ENCODE assay signal across 20 cellular contexts in genomic region chr4:184669251-184669650, GRCh38. TPM values are rescaled to one million over a fixed set of nuclear protein-coding genes. Genes with fewer than 3 reads are reported as not detected.
DNase-seq lines count a peak whose midpoint lies in the region; ATAC-seq and TF ChIP-seq lines count a peak whose summit lies in the region.
"Had no signal": no experiment of that assay in that cellular context is flagged by ENCODE, and none has a peak within 500 bp of the region (broad histone marks: within the 10 kb centered on the region; RNA-seq: fewer than 3 reads in every experiment).

No MANE protein-coding gene starts in this region.

- peaks cover 0 to 12% (median 6%) of the 10 kb centered on the region in 4 donors for H3K4me1 ChIP-seq in upper lobe of left lung

- H3K4me1 Mint-ChIP-seq in activated naive CD4-positive, alpha-beta T cell treated with anti-CD3 and anti-CD28 coated beads, Interleukin-2, amount 10 ng/mL, durations not matched to agents 7 days and 5 days, result peaks cover 35% of the 10 kb centered on the region
- H3K4me1 Mint-ChIP-seq in T-cell (peaks cover 19 to 30% (median 25%) of the 10 kb centered on the region in 3 donors), immature natural killer cell (peaks cover 40% of the 10 kb centered on the region in 2 donors)

- H3K4me3 Mint-ChIP-seq in activated naive CD4-positive, alpha-beta T cell treated with anti-CD3 and anti-CD28 coated beads, Interleukin-2, amount 10 ng/mL, durations not matched to agents 7 days and 5 days, result no peak overlapping the region
- H3K4me3 Mint-ChIP-seq in T-cell (no peak overlapping the region), immature natural killer cell (peak overlapping the region in 4 of 5 donors; percentile 52 to 78 (median 68))
- H3K4me3 Mint-ChIP-seq: activated B cell treated with CpG ODN at 0.5 μM for 24 hours had no signal

- CTCF ChIA-PET in activated naive CD4-positive, alpha-beta T cell treated with anti-CD3 and anti-CD28 coated beads, Interleukin-2, amount 10 ng/mL, durations not matched to agents 7 days and 5 days (lab: Charles Lee), result interaction anchor here (1.5 kb wide), 1 partner anchor 9 kb away, joined by 4 read pairs; no protein-coding TSS in a partner anchor
- CTCF ChIA-PET in T-cell (lab: Charles Lee), result no interaction called here

- H3K4me3 ChIP-seq in upper lobe of left lung, result no peak overlapping the region
- H3K4me3 ChIP-seq: cardiac muscle cell, esophagus squamous epithelium, GM12878, left lung, right lobe of liver had no signal

- no peaks in the 10 kb centered on the region for H3K27me3 ChIP-seq in upper lobe of left lung
- H3K27me3 ChIP-seq: cardiac muscle cell, esophagus squamous epithelium, left lung, right lobe of liver had no signal

- no peak for TF ChIP-seq POLR2A in upper lobe of left lung (IDR thresholded peaks at IDR 0.05)

- POLR2A ChIA-PET in T-cell (lab: Charles Lee), result no interaction called here

- no peak for ATAC-seq in T-cell (replicated peaks in 1 of 4)
- ATAC-seq in upper lobe of left lung (ENCODE audit: low FRiP score in 2 of 2), result no peak
- ATAC-seq: left lung had no signal

- no peaks in the 10 kb centered on the region for H3K27me3 Mint-ChIP-seq in activated naive CD4-positive, alpha-beta T cell treated with anti-CD3 and anti-CD28 coated beads, Interleukin-2, amount 10 ng/mL, durations not matched to agents 7 days and 5 days
- H3K27me3 Mint-ChIP-seq in T-cell, result no peaks in the 10 kb centered on the region
- H3K27me3 Mint-ChIP-seq in immature natural killer cell (ENCODE audit: low read depth in 3 of 3), result peaks cover 0 to 3% (median 2%) of the 10 kb centered on the region in 3 donors
- H3K27me3 Mint-ChIP-seq: activated B cell treated with CpG ODN at 0.5 μM for 24 hours had no signal

- TF ChIP-seq CTCF in upper lobe of left lung (IDR thresholded peaks at IDR 0.05), result no peak

- DNase-seq in activated naive CD4-positive, alpha-beta T cell treated with anti-CD3 and anti-CD28 coated beads, Interleukin-2, amount 10 ng/mL, durations not matched to agents 7 days and 5 days, result no peak
- no peak for DNase-seq in activated naive CD4-positive, alpha-beta T cell treated with anti-CD3 and anti-CD28 coated beads, Interleukin-2, amount 50 U/mL, for 16 hours
- no peak for DNase-seq in T-cell
- no peak for DNase-seq in immature natural killer cell
- DNase-seq in upper lobe of left lung, result no peak
- no peak for DNase-seq in stimulated activated CD4-positive, alpha-beta T cell treated with anti-CD3 and anti-CD28 coated beads, Interleukin-12 subunit alpha, Interleukin-12 subunit beta, amount 100 ng/mL, for 4 hours
- DNase-seq in SHP77 (lab: John Stamatoyannopoulos, UW), result no peak
- DNase-seq: activated B cell treated with CpG ODN at 0.5 μM for 24 hours; Calu3; effector CD4-positive, alpha-beta T cell; esophagus squamous epithelium; left lung; NCI-H1105; NCI-H2107; NCI-H524; right lobe of liver; stimulated activated CD4-positive, alpha-beta T cell treated with anti-CD3 and anti-CD28 coated beads, Interleukin-2, amount 100 ng/mL, for 48 hours had no signal

- peak overlapping the region in 3 of 4 donors; percentile 28 to 52 (median 47) for H3K27ac ChIP-seq in upper lobe of left lung
- H3K27ac ChIP-seq: cardiac muscle cell, KMS-11, right lobe of liver had no signal

- H3K9me3 Mint-ChIP-seq in activated naive CD4-positive, alpha-beta T cell treated with anti-CD3 and anti-CD28 coated beads, Interleukin-2, amount 10 ng/mL, durations not matched to agents 7 days and 5 days, result no peaks in the 10 kb centered on the region
- H3K9me3 Mint-ChIP-seq in T-cell (no peaks in the 10 kb centered on the region), immature natural killer cell (no peaks in the 10 kb centered on the region)
- H3K9me3 Mint-ChIP-seq: activated B cell treated with CpG ODN at 0.5 μM for 24 hours had no signal

- H3K27ac Mint-ChIP-seq in activated naive CD4-positive, alpha-beta T cell treated with anti-CD3 and anti-CD28 coated beads, Interleukin-2, amount 10 ng/mL, durations not matched to agents 7 days and 5 days, result peak overlapping the region; percentile 80
- H3K27ac Mint-ChIP-seq in T-cell, result peak overlapping the region; percentile 77 to 81
- H3K27ac Mint-ChIP-seq in immature natural killer cell, result peak overlapping the region; percentile 2 to 98 (median 94)
- H3K27ac Mint-ChIP-seq: activated B cell treated with CpG ODN at 0.5 μM for 24 hours had no signal

- no peak for TF ChIP-seq EP300 in upper lobe of left lung (IDR thresholded peaks at IDR 0.05)

- 88 to 92% methylated on average over 7 of the region's 7 CpGs for WGBS in upper lobe of left lung, 2 donors

- peaks cover 48% of the 10 kb centered on the region for H3K36me3 Mint-ChIP-seq in activated naive CD4-positive, alpha-beta T cell treated with anti-CD3 and anti-CD28 coated beads, Interleukin-2, amount 10 ng/mL, durations not matched to agents 7 days and 5 days
- H3K36me3 Mint-ChIP-seq in T-cell (peaks cover 50% of the 10 kb centered on the region), immature natural killer cell (peaks cover 18 to 39% (median 20%) of the 10 kb centered on the region in 3 donors)

- H3K36me3 ChIP-seq in upper lobe of left lung, result peaks cover 0 to 53% (median 20%) of the 10 kb centered on the region in 4 donors

- no peaks in the 10 kb centered on the region for H3K9me3 ChIP-seq in upper lobe of left lung
- H3K9me3 ChIP-seq: esophagus squamous epithelium, left lung, right lobe of liver had no signal

RNA-seq across cellular contexts. Expression of gene PRIMPOL, which starts 19.7 kb away (rescaled TPM):
- total RNA-seq in T-cell (10 to 100 TPM; 11.6 to 14.8 (median 12.4) TPM), upper lobe of left lung (10 to 100 TPM in 5 of 6 donors, 1 to 10 TPM in 1; 7.0 to 21.0 (median 13.3) TPM)
- 10 to 100 TPM; 16.9 to 37.8 (median 21.0) TPM for polyA plus RNA-seq in immature natural killer cell

RNA-seq across cellular contexts. Expression of gene CASP3, which starts 20.0 kb away (rescaled TPM):
- total RNA-seq in T-cell (10 to 100 TPM; 10.7 to 23.5 (median 19.9) TPM), upper lobe of left lung (10 to 100 TPM in 4 of 6 donors, 1 to 10 TPM in 2; 7.0 to 25.5 (median 15.0) TPM)
- polyA plus RNA-seq in immature natural killer cell, result 10 to 100 TPM in 2 of 3 donors, 1 to 10 TPM in 1; 8.2 to 20.1 (median 11.9) TPM

Comparison
In these comparisons a context has a peak if more than half of its experiments do, and no peak if none do; other contexts are left out.
1. H3K4me3 Mint-ChIP-seq: peak in immature natural killer cell (4 of 5); none in activated naive CD4-positive, alpha-beta T cell treated with anti-CD3 and anti-CD28 coated beads, Interleukin-2, amount 10 ng/mL, durations not matched to agents 7 days and 5 days (single experiment) and T-cell (0 of 3).
2. Peak in every context shown above with its lines, with median percentiles within 50 percentile points of each other: H3K27ac Mint-ChIP-seq.